8 cellular contexts compared by ENCODE assay signal in genomic region chr9:131395745-131396479, GRCh38. TPM values are rescaled to one million over a fixed set of nuclear protein-coding genes. Genes with fewer than 3 reads are reported as not detected.
DNase-seq lines count a peak whose midpoint lies in the region; ATAC-seq and TF ChIP-seq lines count a peak whose summit lies in the region.

No MANE protein-coding gene starts in this region.

- peak overlapping the region; percentile 90 for H3K27ac ChIP-seq in subcutaneous abdominal adipose tissue (ENCODE audit: low read depth, low read length)

- peak overlapping the region; percentile 59 to 94 (median 80) for H3K9ac ChIP-seq in subcutaneous abdominal adipose tissue (ENCODE audit: low read length in 5 of 5)

- intact Hi-C loops in activated CD8-positive, alpha-beta T cell treated with anti-CD3 and anti-CD28 coated beads for 36 hours (cut with micrococcal nuclease): no loop called here

- POLR2A ChIA-PET in activated CD8-positive, alpha-beta T cell treated with anti-CD3 and anti-CD28 coated beads for 36 hours (lab: Charles Lee): interaction anchor here (1.0 to 4.4 kb wide), 8 partner anchors 11 to 271 kb away, joined by 3 to 59 read pairs (median 6); partner anchors contain the start of gene NUP214

- peak overlapping the region; percentile 92 for H3K27ac Mint-ChIP-seq in T-helper 2 cell treated with Interferon-gamma antibody and Interleukin-4, amounts not matched to agents 5 μg/mL and 100 μg/mL, for 36 hours
- peak overlapping the region; percentile 95 for H3K27ac Mint-ChIP-seq in activated CD8-positive, alpha-beta T cell treated with anti-CD3 and anti-CD28 coated beads for 36 hours

- peaks cover 14 to 61% (median 57%) of the 10 kb centered on the region in 5 donors for H3K4me1 ChIP-seq in subcutaneous abdominal adipose tissue (ENCODE audit: control insufficient read depth in 5 of 5, insufficient read depth in 5 of 5, low read length in 5 of 5)

- peaks cover 0 to 3% (median 0%) of the 10 kb centered on the region in 5 donors for H3K36me3 ChIP-seq in subcutaneous abdominal adipose tissue (ENCODE audit: control insufficient read depth in 5 of 5, insufficient read depth in 5 of 5, low read length in 5 of 5)

- no peaks in the 10 kb centered on the region for H3K27me3 ChIP-seq in subcutaneous abdominal adipose tissue (ENCODE audit: control insufficient read depth in 5 of 5, insufficient read depth in 4 of 5, low read length in 5 of 5)

- H3K4me3 ChIP-seq in iPS-11a (ENCODE audit: low read depth, low read length): peak overlapping the region; percentile 58
- H3K4me3 ChIP-seq in subcutaneous abdominal adipose tissue (ENCODE audit: low read depth in 1 of 5, low read length in 5 of 5): peak overlapping the region; percentile 63 to 80 (median 76)

- no peaks in the 10 kb centered on the region for H3K9me3 ChIP-seq in subcutaneous abdominal adipose tissue (ENCODE audit: control insufficient read depth in 5 of 5, low read length in 5 of 5)

- peaks cover 23% of the 10 kb centered on the region for H3K36me3 Mint-ChIP-seq in T-helper 2 cell treated with Interferon-gamma antibody and Interleukin-4, amounts not matched to agents 5 μg/mL and 100 μg/mL, for 36 hours (ENCODE audit: low read depth)
- H3K36me3 Mint-ChIP-seq in activated CD8-positive, alpha-beta T cell treated with anti-CD3 and anti-CD28 coated beads for 36 hours (ENCODE audit: low read depth): peaks cover 25% of the 10 kb centered on the region

- no peaks in the 10 kb centered on the region for H3K27me3 Mint-ChIP-seq in T-helper 2 cell treated with Interferon-gamma antibody and Interleukin-4, amounts not matched to agents 5 μg/mL and 100 μg/mL, for 36 hours (ENCODE audit: low read depth)
- H3K27me3 Mint-ChIP-seq in activated CD8-positive, alpha-beta T cell treated with anti-CD3 and anti-CD28 coated beads for 36 hours: no peaks in the 10 kb centered on the region

- peaks cover 53% of the 10 kb centered on the region for H3K4me1 Mint-ChIP-seq in T-helper 2 cell treated with Interferon-gamma antibody and Interleukin-4, amounts not matched to agents 5 μg/mL and 100 μg/mL, for 36 hours (ENCODE audit: low read depth)
- peaks cover 58% of the 10 kb centered on the region for H3K4me1 Mint-ChIP-seq in activated CD8-positive, alpha-beta T cell treated with anti-CD3 and anti-CD28 coated beads for 36 hours (ENCODE audit: low read depth)

- TF ChIP-seq CTCF in activated CD8-positive, alpha-beta T cell treated with anti-CD3 and anti-CD28 coated beads for 36 hours (IDR thresholded peaks at IDR 0.05): no peak

- CTCF ChIA-PET in activated CD8-positive, alpha-beta T cell treated with anti-CD3 and anti-CD28 coated beads for 36 hours (lab: Charles Lee): interaction anchor here (0.8 to 2.6 kb wide), 4 partner anchors 9 to 218 kb away, joined by 3 to 11 read pairs (median 6); no protein-coding TSS in a partner anchor

- DNase-seq in T-helper 2 cell treated with Interferon-gamma antibody and Interleukin-4, amounts not matched to agents 5 μg/mL and 100 μg/mL, for 36 hours (ENCODE audit: low spot score): no peak
- DNase-seq in T-helper 2 cell (no peak), cerebellar nuclear complex (lab: John Stamatoyannopoulos, UW) (no peak)
- DNase-seq in activated CD8-positive, alpha-beta T cell treated with anti-CD3 and anti-CD28 coated beads for 36 hours: no peak
- DNase-seq in NK-92 treated with Interleukin-12 subunit alpha and Interleukin-12 subunit beta, amount 100 ng/mL, for 24 hours (lab: John Stamatoyannopoulos, UW): no peak

- ATAC-seq in activated CD8-positive, alpha-beta T cell treated with anti-CD3 and anti-CD28 coated beads for 36 hours: no peak
- no peak for ATAC-seq in GM18519 (IDR thresholded peaks at IDR 0.05; ENCODE audit: low FRiP score, unreplicated experiment)

- H3K9me3 Mint-ChIP-seq in T-helper 2 cell treated with Interferon-gamma antibody and Interleukin-4, amounts not matched to agents 5 μg/mL and 100 μg/mL, for 36 hours: no peaks in the 10 kb centered on the region
- no peaks in the 10 kb centered on the region for H3K9me3 Mint-ChIP-seq in activated CD8-positive, alpha-beta T cell treated with anti-CD3 and anti-CD28 coated beads for 36 hours

- peak overlapping the region; percentile 93 for H3K4me3 Mint-ChIP-seq in T-helper 2 cell treated with Interferon-gamma antibody and Interleukin-4, amounts not matched to agents 5 μg/mL and 100 μg/mL, for 36 hours
- peak overlapping the region; percentile 95 for H3K4me3 Mint-ChIP-seq in activated CD8-positive, alpha-beta T cell treated with anti-CD3 and anti-CD28 coated beads for 36 hours

RNA-seq across cellular contexts. Expression of gene PRRC2B, which starts 2.0 kb away (rescaled TPM):
- total RNA-seq in activated CD8-positive, alpha-beta T cell treated with anti-CD3 and anti-CD28 coated beads for 36 hours: 100 to 1,000 TPM; 134 to 141 TPM
